Comparison of ENCODE assay signal across 24 cellular contexts in the genomic region with DNA sequence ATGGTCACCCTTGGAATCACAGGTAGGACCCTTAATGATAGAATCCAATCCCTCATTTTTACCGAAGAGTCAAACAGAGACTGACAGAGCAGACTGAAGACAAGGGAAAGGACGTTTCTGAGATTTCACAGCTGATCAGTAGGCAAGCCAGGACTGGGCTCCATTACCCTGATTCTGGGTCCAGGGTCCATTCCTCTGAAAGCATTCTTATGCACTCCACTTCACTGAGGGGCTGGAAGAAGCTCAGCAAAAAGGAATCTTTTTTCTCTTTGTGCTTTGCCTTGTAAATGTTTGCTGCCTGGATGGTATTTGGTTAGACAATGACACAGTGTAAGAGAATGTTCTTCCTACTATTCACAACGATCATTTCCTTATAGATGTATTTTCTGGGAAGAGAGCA.
"Had no signal": no experiment of that assay in that cellular context is flagged by ENCODE, and none has a peak within 500 bp of the region (broad histone marks: within the 10 kb centered on the region; RNA-seq: fewer than 3 reads in every experiment).

No MANE protein-coding gene starts in this region.

- DNase-seq: KBM-7, MV-4-11, NCI-H1048, NCI-H1105 treated with DMSO at 0.1 percent for 48 hours, NCI-H1417 treated with DMSO at 0.1 percent for 48 hours, NCI-H146, NCI-H1694 treated with DMSO at 0.1 percent for 48 hours, NCI-H1930, NCI-H2081, NCI-H2107, NCI-H226, NCI-H446, NCI-H510A, NCI-H524 treated with DMSO at 0.1 percent for 48 hours, NCI-H69, NCI-H774, Right ventricle myocardium superior, RPMI8226, SIG-M5 had no signal

- H3K27ac ChIP-seq: HL-60, SJSA1, SK-N-MC had no signal

- H3K9me3 ChIP-seq: SJSA1 had no signal

- H3K27me3 ChIP-seq: SJSA1 had no signal

- H3K4me1 ChIP-seq: SJSA1 had no signal

- FAIRE-seq: HTR-8/SVneo, RCC 7860 had no signal

- H3K4me3 ChIP-seq: SJSA1, SK-N-MC had no signal

- H3K36me3 ChIP-seq: SJSA1 had no signal
